ENCODE assay signal across 28 cellular contexts in genomic region chr14:68895304-68895703, GRCh38.
DNase-seq lines count a peak whose midpoint lies in the region; ATAC-seq, FAIRE-seq and TF ChIP-seq lines count a peak whose summit lies in the region.
"Had no signal": no experiment of that assay in that cellular context is flagged by ENCODE, and none has a peak within 500 bp of the region (broad histone marks: within the 10 kb centered on the region; RNA-seq: fewer than 3 reads in every experiment).

No MANE protein-coding gene starts in this region.

- DNase-seq in HepG2 (ENCODE audit: low spot score): no peak
- DNase-seq in right lobe of liver: no peak
- no peak for DNase-seq in epithelial cell of prostate (ENCODE audit: low read depth, low spot score)
- no peak for DNase-seq in activated CD4-positive, alpha-beta T cell treated with anti-CD3 and anti-CD28 coated beads for 48 hours
- DNase-seq in activated CD4-positive, alpha-beta T cell treated with anti-CD3 and anti-CD28 coated beads, Interleukin-2, amount 10 ng/mL, durations not matched to agents 7 days and 5 days: no peak
- no peak for DNase-seq in NCI-H2029 (lab: John Stamatoyannopoulos, UW)
- DNase-seq: activated CD4-positive, alpha-beta T cell treated with anti-CD3 and anti-CD28 coated beads, Interleukin-2, amount 10 ng/mL, durations not matched to agents 24 days and 14 days; activated naive CD4-positive, alpha-beta T cell treated with anti-CD3 and anti-CD28 coated beads for 36 hours; activated T-cell treated with anti-CD3 and anti-CD28 coated beads, Interleukin-2, amount 50 U/mL, for 48 hours; AML-193; amygdala; CD8-positive, alpha-beta memory T cell; DMS 273 treated with DMSO at 0.1 percent for 48 hours; glutamatergic neuron; GOT3; NCI-H1092; NCI-H187; NCI-H524 treated with DMSO at 0.1 percent for 48 hours; PC-9; Right ventricle myocardium superior; small intestine; stimulated activated CD4-positive, alpha-beta T cell treated with anti-CD3 and anti-CD28 coated beads, Interleukin-2, amount 100 ng/mL, for 24 hours had no signal

- ATAC-seq in HepG2: no peak
- ATAC-seq in right lobe of liver: no peak
- ATAC-seq in HG02973 (IDR thresholded peaks at IDR 0.05; ENCODE audit: unreplicated experiment): no peak
- ATAC-seq: natural killer cell treated with Interleukin-12 subunit alpha and Interleukin-12 subunit beta and Interleukin-15 and Interleukin-18, amount 100 ng/mL, for 72 hours had no signal

- H3K4me3 Mint-ChIP-seq in activated CD4-positive, alpha-beta T cell treated with anti-CD3 and anti-CD28 coated beads, Interleukin-2, amount 10 ng/mL, durations not matched to agents 7 days and 5 days: no peak overlapping the region
- H3K4me3 Mint-ChIP-seq: activated CD4-positive, alpha-beta T cell treated with anti-CD3 and anti-CD28 coated beads, Interleukin-2, amount 10 ng/mL, durations not matched to agents 24 days and 14 days; activated naive CD4-positive, alpha-beta T cell treated with anti-CD3 and anti-CD28 coated beads for 36 hours; CD8-positive, alpha-beta memory T cell; natural killer cell treated with Interleukin-12 subunit alpha and Interleukin-12 subunit beta and Interleukin-15 and Interleukin-18, amount 100 ng/mL, for 72 hours had no signal

- no TSS peak for BruUV-seq in HepG2 (replicated peaks; lab: Mats Ljungman, UMichigan)

- no peaks in the 10 kb centered on the region; the same call in 1 of the 2 replicates for H4K20me1 ChIP-seq in HepG2 (ENCODE audit: insufficient read depth, low read length)

- no peak for TF ChIP-seq EP300 in HepG2 (IDR thresholded peaks at IDR 0.05; ENCODE audit: low read depth in 2 of 2, low read length in 2 of 2)
- no peak for TF ChIP-seq EP300 in HepG2 (CRISPR knock-in tag; IDR thresholded peaks at IDR 0.05; ENCODE audit: borderline replicate concordance)

- no peak for TF ChIP-seq RAD21 in HepG2 (CRISPR knock-in tag; IDR thresholded peaks at IDR 0.05)

- H3K4me3 ChIP-seq in HepG2 (replicated peaks in 1 of 3; ENCODE audit: insufficient read depth in 1 of 3, low read depth in 2 of 3, low read length in 3 of 3) (no peak overlapping the region), right lobe of liver (no peak overlapping the region), rectal smooth muscle tissue (ENCODE audit: low read length) (no peak overlapping the region)
- H3K4me3 ChIP-seq: PC-9, suprapubic skin, vagina had no signal

- POLR2A ChIA-PET in HepG2 (lab: Yijun Ruan, JAX): no interaction called here
- POLR2A ChIA-PET in activated CD4-positive, alpha-beta T cell treated with anti-CD3 and anti-CD28 coated beads, Interleukin-2, amount 10 ng/mL, durations not matched to agents 7 days and 5 days (lab: Charles Lee): no interaction called here

- TF ChIP-seq POLR2A in HepG2 (IDR thresholded peaks at IDR 0.05; ENCODE audit: insufficient read depth in 1 of 2, low read depth in 2 of 2, low read length in 2 of 2) (no peak), right lobe of liver (IDR thresholded peaks at IDR 0.05) (no peak)

- H3K9me3 Mint-ChIP-seq in activated CD4-positive, alpha-beta T cell treated with anti-CD3 and anti-CD28 coated beads, Interleukin-2, amount 10 ng/mL, durations not matched to agents 7 days and 5 days: no peaks in the 10 kb centered on the region
- H3K9me3 Mint-ChIP-seq: activated naive CD4-positive, alpha-beta T cell treated with anti-CD3 and anti-CD28 coated beads for 36 hours; natural killer cell treated with Interleukin-12 subunit alpha and Interleukin-12 subunit beta and Interleukin-15 and Interleukin-18, amount 100 ng/mL, for 72 hours had no signal

- CTCF ChIA-PET in HepG2 (lab: Yijun Ruan, JAX; ENCODE audit: low intra/inter-chr PET ratio, low total read pairs): no interaction called here
- CTCF ChIA-PET in activated CD4-positive, alpha-beta T cell treated with anti-CD3 and anti-CD28 coated beads, Interleukin-2, amount 10 ng/mL, durations not matched to agents 7 days and 5 days (lab: Charles Lee): interaction anchor here (0.5 kb wide), 1 partner anchor 165 kb away, joined by 3 read pairs; no protein-coding TSS in a partner anchor

- H3K4me2 ChIP-seq in HepG2 (ENCODE audit: low read depth, low read length): no peak overlapping the region
- H3K4me2 ChIP-seq: PC-9 had no signal

- peaks cover 26% of the 10 kb centered on the region for H3K4me1 Mint-ChIP-seq in activated CD4-positive, alpha-beta T cell treated with anti-CD3 and anti-CD28 coated beads, Interleukin-2, amount 10 ng/mL, durations not matched to agents 7 days and 5 days

- WGBS in HepG2 (ENCODE audit: low lambda C conversion rate): 97% methylated on average over 4 of the region's 10 CpGs
- WGBS in right lobe of liver (ENCODE audit: insufficient coverage, low coverage, low lambda C conversion rate, missing lambda C conversion rate): 60% methylated on average over 1 of the region's 10 CpGs

- intact Hi-C loops in HepG2 (cut with micrococcal nuclease; ENCODE audit: unreplicated experiment): no loop called here
- intact Hi-C loops in right lobe of liver (cut with DNase I): no loop called here

- TF ChIP-seq CTCF in HepG2 (CRISPR knock-in tag; IDR thresholded peaks at IDR 0.05): no peak
- TF ChIP-seq CTCF in right lobe of liver (IDR thresholded peaks at IDR 0.05): no peak

- H3K9ac ChIP-seq in HepG2 (ENCODE audit: insufficient read depth, low read depth, low read length) (no peak overlapping the region), rectal smooth muscle tissue (ENCODE audit: low read length) (no peak overlapping the region)

- H3K27me3 Mint-ChIP-seq in activated CD4-positive, alpha-beta T cell treated with anti-CD3 and anti-CD28 coated beads, Interleukin-2, amount 10 ng/mL, durations not matched to agents 7 days and 5 days: no peaks in the 10 kb centered on the region
- H3K27me3 Mint-ChIP-seq: activated CD4-positive, alpha-beta T cell treated with anti-CD3 and anti-CD28 coated beads, Interleukin-2, amount 10 ng/mL, durations not matched to agents 24 days and 14 days; CD8-positive, alpha-beta memory T cell; natural killer cell treated with Interleukin-12 subunit alpha and Interleukin-12 subunit beta and Interleukin-15 and Interleukin-18, amount 100 ng/mL, for 72 hours had no signal

- H3K27ac Mint-ChIP-seq in activated CD4-positive, alpha-beta T cell treated with anti-CD3 and anti-CD28 coated beads, Interleukin-2, amount 10 ng/mL, durations not matched to agents 7 days and 5 days: no peak overlapping the region
- H3K27ac Mint-ChIP-seq: activated CD4-positive, alpha-beta T cell treated with anti-CD3 and anti-CD28 coated beads, Interleukin-2, amount 10 ng/mL, durations not matched to agents 24 days and 14 days; activated naive CD4-positive, alpha-beta T cell treated with anti-CD3 and anti-CD28 coated beads for 36 hours; natural killer cell treated with Interleukin-12 subunit alpha and Interleukin-12 subunit beta and Interleukin-15 and Interleukin-18, amount 100 ng/mL, for 72 hours had no signal

- H3K36me3 Mint-ChIP-seq in activated CD4-positive, alpha-beta T cell treated with anti-CD3 and anti-CD28 coated beads, Interleukin-2, amount 10 ng/mL, durations not matched to agents 7 days and 5 days (ENCODE audit: low read depth): peaks cover 5% of the 10 kb centered on the region
- H3K36me3 Mint-ChIP-seq: natural killer cell treated with Interleukin-12 subunit alpha and Interleukin-12 subunit beta and Interleukin-15 and Interleukin-18, amount 100 ng/mL, for 72 hours had no signal

- no peaks in the 10 kb centered on the region for H3K27me3 ChIP-seq in HepG2 (ENCODE audit: control insufficient read depth in 1 of 2, insufficient read depth in 2 of 2, low read length in 2 of 2)
- no peaks in the 10 kb centered on the region for H3K27me3 ChIP-seq in right lobe of liver
- H3K27me3 ChIP-seq in rectal smooth muscle tissue (ENCODE audit: control insufficient read depth, insufficient read depth, low read length): no peaks in the 10 kb centered on the region
- H3K27me3 ChIP-seq: suprapubic skin, vagina had no signal

- no peaks in the 10 kb centered on the region for H3K9me3 ChIP-seq in HepG2 (ENCODE audit: low read length)
- H3K9me3 ChIP-seq in right lobe of liver: no peaks in the 10 kb centered on the region
- H3K9me3 ChIP-seq: suprapubic skin, vagina had no signal

- H3K79me2 ChIP-seq in HepG2 (ENCODE audit: insufficient read depth, low read length): no peaks in the 10 kb centered on the region

- no peak overlapping the region for H2AFZ ChIP-seq in HepG2 (ENCODE audit: low read length)
- H2AFZ ChIP-seq: PC-9 had no signal

- FAIRE-seq in HepG2 (lab: Jason Lieb, UNC): no peak
- FAIRE-seq: keratinocyte, small intestine had no signal

- peaks cover 10% of the 10 kb centered on the region for H3K4me1 ChIP-seq in HepG2 (ENCODE audit: insufficient read depth, low read length)
- H3K4me1 ChIP-seq in right lobe of liver: no peaks in the 10 kb centered on the region
- peaks cover 32% of the 10 kb centered on the region for H3K4me1 ChIP-seq in rectal smooth muscle tissue (ENCODE audit: control insufficient read depth, insufficient read depth, low read length)

- in situ Hi-C loops in HepG2 (cut with HindIII; ENCODE audit: extremely low pct_ligation_motif_present, low pct_unique_long_range_greater_than_20kb): no loop called here

- H3K27ac ChIP-seq in HepG2 (ENCODE audit: extremely low read length, insufficient read depth, low read length): no peak overlapping the region
- H3K27ac ChIP-seq in right lobe of liver: no peak overlapping the region
- peak overlapping the region; percentile 65 for H3K27ac ChIP-seq in epithelial cell of prostate
- peak overlapping the region; percentile 82 for H3K27ac ChIP-seq in rectal smooth muscle tissue (ENCODE audit: low read depth, low read length)
- H3K27ac ChIP-seq: PC-9, suprapubic skin, vagina had no signal

- H3K36me3 ChIP-seq in HepG2 (replicated peaks in 1 of 2; ENCODE audit: control insufficient read depth in 1 of 2, insufficient read depth in 2 of 2, low read length in 2 of 2) (peaks cover 60 to 96% of the 10 kb centered on the region in 2 experiments), right lobe of liver (peaks cover 0 to 57% (median 33%) of the 10 kb centered on the region in 4 donors), rectal smooth muscle tissue (ENCODE audit: control insufficient read depth, insufficient read depth, low read length) (peaks cover 41% of the 10 kb centered on the region)

TF ChIP-seq in HepG2, 621 proteins besides CTCF, POLR2A, EP300 and RAD21:
- TF ChIP-seq RBM22 (optimal IDR thresholded peaks at IDR 0.05; ENCODE audit: low read length) (peak; percentile 68), DPF2 (CRISPR knock-in tag; IDR thresholded peaks at IDR 0.05; ENCODE audit: borderline replicate concordance, low read depth) (no peak)

Comparison
In these comparisons a context has a peak if more than half of its experiments do, and no peak if none do; other contexts are left out.
1. H3K27ac ChIP-seq: peak in epithelial cell of prostate (single experiment) and rectal smooth muscle tissue (single experiment); none in HepG2 (single experiment) and right lobe of liver (0 of 3).